In the genomic region with DNA sequence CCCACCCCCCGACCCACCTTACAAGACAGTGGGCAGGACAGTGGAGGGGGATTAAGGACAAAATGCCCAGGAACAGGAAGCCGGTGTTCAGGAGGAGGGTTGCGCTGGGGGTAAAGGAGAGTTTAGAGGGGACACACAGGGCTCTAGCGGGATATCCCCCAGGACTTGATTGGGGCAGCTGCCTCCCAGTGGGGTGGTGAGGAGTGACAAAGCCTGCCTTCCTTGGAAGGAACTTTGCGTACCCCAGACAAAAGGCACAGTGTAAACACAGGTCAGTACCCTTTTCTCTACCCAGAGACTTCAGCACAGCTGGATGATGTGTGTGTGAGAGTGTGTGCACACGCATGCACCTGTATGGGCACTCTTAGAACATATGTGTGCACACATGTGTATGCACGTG, we compare ENCODE assay signal across 2 cellular contexts.
TF ChIP-seq lines count a peak whose summit lies in the region.

No MANE protein-coding gene starts in this region.

TF ChIP-seq in GM23338, 12 proteins besides CTCF, POLR2A, EP300 and RAD21:
- TF ChIP-seq ZNF114 (CRISPR knock-in tag; IDR thresholded peaks at IDR 0.05), result no peak
- no peak for TF ChIP-seq ZNF331 (CRISPR knock-in tag; IDR thresholded peaks at IDR 0.05; ENCODE audit: low read depth)
- no peak for TF ChIP-seq JUNB (IDR thresholded peaks at IDR 0.05; ENCODE audit: unreplicated experiment)
- TF ChIP-seq STAT1 (IDR thresholded peaks at IDR 0.05; ENCODE audit: unreplicated experiment), result no peak
- TF ChIP-seq CREB1 (CRISPR knock-in tag; IDR thresholded peaks at IDR 0.05; ENCODE audit: low read depth), result no peak
TF ChIP-seq in GM23338: peak in this region for 0.

TF ChIP-seq in HepG2, 621 proteins besides CTCF, POLR2A, EP300 and RAD21:
- TF ChIP-seq ZNF841 (CRISPR knock-in tag; IDR thresholded peaks at IDR 0.05; ENCODE audit: borderline replicate concordance) (no peak), NAIF1 (CRISPR knock-in tag; IDR thresholded peaks at IDR 0.05; ENCODE audit: borderline replicate concordance) (no peak), HDAC1 (CRISPR knock-in tag; IDR thresholded peaks at IDR 0.05) (no peak), ZNF589 (CRISPR knock-in tag; conservative IDR thresholded peaks at IDR 0.05) (no peak), ZC3H13 (CRISPR knock-in tag; IDR thresholded peaks at IDR 0.05) (no peak), HDAC6 (IDR thresholded peaks at IDR 0.05; ENCODE audit: low read depth, low read length) (no peak), ZNF773 (CRISPR knock-in tag; IDR thresholded peaks at IDR 0.05; ENCODE audit: borderline replicate concordance) (no peak), FOXA1 (IDR thresholded peaks at IDR 0.05) (no peak), FOXA1 (CRISPR knock-in tag; IDR thresholded peaks at IDR 0.05) (no peak), GATAD2A (CRISPR knock-in tag; IDR thresholded peaks at IDR 0.05) (no peak), KDM3A (CRISPR knock-in tag; IDR thresholded peaks at IDR 0.05; ENCODE audit: low read depth) (no peak), ZNF878 (CRISPR knock-in tag; IDR thresholded peaks at IDR 0.05) (no peak)
- TF ChIP-seq, protein P1, sequence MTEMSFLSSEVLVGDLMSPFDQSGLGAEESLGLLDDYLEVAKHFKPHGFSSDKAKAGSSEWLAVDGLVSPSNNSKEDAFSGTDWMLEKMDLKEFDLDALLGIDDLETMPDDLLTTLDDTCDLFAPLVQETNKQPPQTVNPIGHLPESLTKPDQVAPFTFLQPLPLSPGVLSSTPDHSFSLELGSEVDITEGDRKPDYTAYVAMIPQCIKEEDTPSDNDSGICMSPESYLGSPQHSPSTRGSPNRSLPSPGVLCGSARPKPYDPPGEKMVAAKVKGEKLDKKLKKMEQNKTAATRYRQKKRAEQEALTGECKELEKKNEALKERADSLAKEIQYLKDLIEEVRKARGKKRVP (CRISPR knock-in tag; IDR thresholded peaks at IDR 0.05), result no peak
